7 cellular contexts compared by ENCODE assay signal in genomic region chr12:120265483-120266179, GRCh38. TPM values are rescaled to one million over a fixed set of nuclear protein-coding genes. Genes with fewer than 3 reads are reported as not detected.
DNase-seq lines count a peak whose midpoint lies in the region; ATAC-seq, FAIRE-seq and TF ChIP-seq lines count a peak whose summit lies in the region.

Gene PXN (minus strand): TSS chr12:120265730. CDS start chr12:120265629, 101 bp downstream.

- no peaks in the 10 kb centered on the region for H3K27me3 ChIP-seq in keratinocyte (ENCODE audit: control insufficient read depth, extremely low read depth, insufficient read depth, low read length)

- peak within 1 kb of the TSS; percentile 99 for H3K4me2 ChIP-seq in keratinocyte (ENCODE audit: control insufficient read depth, extremely low read depth, insufficient read depth, low read depth, low read length)

- no peak for FAIRE-seq in keratinocyte (lab: Jason Lieb, UNC)

- no peak within 1 kb of the TSS for H2AFZ ChIP-seq in keratinocyte (ENCODE audit: control insufficient read depth, low read length)

- peaks cover 2% of the 10 kb centered on the region for H3K9me1 ChIP-seq in keratinocyte (ENCODE audit: control insufficient read depth, extremely low read depth, insufficient read depth, low read length)

- H3K9ac ChIP-seq in keratinocyte (ENCODE audit: control insufficient read depth, extremely low read depth, insufficient read depth, low read length): peak within 1 kb of the TSS; percentile 95

- H4K20me1 ChIP-seq in keratinocyte (ENCODE audit: control insufficient read depth, extremely low read depth, insufficient read depth, low read length): no peaks in the 10 kb centered on the region

- peak within 1 kb of the TSS; percentile 92 for H3K27ac ChIP-seq in keratinocyte (ENCODE audit: control insufficient read depth, insufficient read depth, low read length)

- H3K9me3 ChIP-seq in keratinocyte (ENCODE audit: control insufficient read depth, low read depth, low read length): no peaks in the 10 kb centered on the region

- dilution Hi-C loops in keratinocyte (cut with MboI; ENCODE audit: extremely low pct_ligation_motif_present, low sequenced_read_pairs): no loop called here

- DNase-seq in NCI-H2171 treated with DMSO at 0.1 percent for 48 hours (lab: John Stamatoyannopoulos, UW) (peak; percentile 64), keratinocyte (ENCODE audit: low read depth, low spot score) (no peak)
- DNase-seq in activated CD4-positive, CD25-positive, alpha-beta regulatory T cell treated with anti-CD3 and anti-CD28 coated beads, Interleukin-2, amount 50 U/mL, for 16 hours (ENCODE audit: low read depth, low spot score): peak; percentile 82
- DNase-seq in central memory CD4-positive, alpha-beta T cell: peak; percentile 89
- peak; percentile 88 to 90 for DNase-seq in stimulated activated CD4-positive, alpha-beta T cell treated with anti-CD3 and anti-CD28 coated beads, Interleukin-15, amount 100 ng/mL, for 1 hour (ENCODE audit: low read depth in 1 of 2, low spot score in 1 of 2)

- TF ChIP-seq CTCF in keratinocyte (optimal IDR thresholded peaks at IDR 0.05 in 1 of 3, IDR thresholded peaks at IDR 0.05 in 1 of 3, conservative IDR thresholded peaks at IDR 0.05 in 1 of 3; ENCODE audit: extremely low read depth in 1 of 3, insufficient read depth in 2 of 3, low read length in 3 of 3): peak; percentile 54 to 84 (median 82)

- peaks cover 46% of the 10 kb centered on the region for H3K79me2 ChIP-seq in keratinocyte (ENCODE audit: control insufficient read depth, insufficient read depth, low read length)

- peak within 1 kb of the TSS; percentile 75 to 96 (median 94) for H3K4me3 ChIP-seq in keratinocyte (ENCODE audit: control insufficient read depth in 2 of 3, extremely low read depth in 1 of 3, insufficient read depth in 2 of 3, low read depth in 1 of 3, low read length in 3 of 3)

- peaks cover 31% of the 10 kb centered on the region for H3K4me1 ChIP-seq in keratinocyte (ENCODE audit: control insufficient read depth, extremely low read depth, insufficient read depth, low read length)

- H3K36me3 ChIP-seq in keratinocyte (ENCODE audit: control insufficient read depth in 2 of 2, extremely low read depth in 1 of 2, insufficient read depth in 2 of 2, low read length in 2 of 2): peaks cover 16 to 35% of the 10 kb centered on the region in 2 experiments

- ATAC-seq in GM18502 (IDR thresholded peaks at IDR 0.05; ENCODE audit: poor library complexity, unreplicated experiment) (peak; percentile 79), HG02885 (IDR thresholded peaks at IDR 0.05; ENCODE audit: poor library complexity, unreplicated experiment) (peak; percentile 81)

RNA-seq across cellular contexts. Expression of gene PXN, which starts in this region (rescaled TPM):
- polyA plus RNA-seq in keratinocyte: 98.7 to 224 TPM (median 114 TPM) in 3 replicates
- polyA plus RNA-seq in keratinocyte (2011; ENCODE audit: low read depth): 68.4 TPM
- polyA plus RNA-seq in keratinocyte (2011; cell fraction: cytosol; rRNA removed): 160 and 207 TPM in 2 replicates
- polyA plus RNA-seq in keratinocyte (2011; cell fraction: nucleus; rRNA removed): 382 and 553 TPM in 2 replicates
- polyA plus RNA-seq in keratinocyte (2012; ENCODE audit: low replicate concordance): 102 and 393 TPM in 2 replicates
- 166 to 1,266 TPM (median 204 TPM) in 3 replicates for polyA minus RNA-seq in keratinocyte
- 149 TPM for polyA minus RNA-seq in keratinocyte (2011; cell fraction: cytosol; rRNA and poly(A)+ RNA removed)
- polyA minus RNA-seq in keratinocyte (2011; cell fraction: nucleus; rRNA and poly(A)+ RNA removed): 171 and 252 TPM in 2 replicates
